ENCODE assay signal across 8 cellular contexts in the genomic region with DNA sequence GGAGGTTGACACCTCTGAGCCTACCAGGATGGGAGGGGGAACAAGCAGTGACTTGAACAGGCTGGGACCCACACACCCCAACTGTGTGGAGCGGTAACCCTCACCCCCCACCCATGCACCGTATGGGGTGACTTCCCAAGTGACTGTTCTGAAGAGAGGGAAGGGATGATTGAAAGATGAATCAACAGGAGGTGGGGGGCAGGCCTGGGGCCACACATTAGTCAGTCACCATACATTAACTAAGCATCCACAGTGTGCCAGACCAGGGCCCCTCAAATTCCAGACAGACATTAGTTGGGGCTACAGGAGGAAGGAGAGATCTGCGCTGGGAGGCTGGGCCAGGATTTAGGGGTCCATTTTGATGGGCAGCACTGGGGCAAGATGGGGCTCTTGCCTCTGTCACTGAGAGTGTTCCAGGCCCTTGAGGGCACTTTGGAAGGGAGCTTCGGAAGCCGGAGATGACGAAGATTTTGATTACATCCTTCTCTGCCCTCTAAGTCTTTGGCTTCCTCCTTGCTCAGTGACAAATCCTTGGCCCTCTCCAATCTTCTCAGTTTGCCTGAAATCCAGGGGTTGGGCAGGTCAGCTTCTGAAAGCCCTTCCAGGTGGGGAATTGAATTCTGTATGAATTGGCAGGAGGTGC. TPM values are rescaled to one million over a fixed set of nuclear protein-coding genes. Genes with fewer than 3 reads are reported as not detected.
DNase-seq lines count a peak whose midpoint lies in the region; ATAC-seq and TF ChIP-seq lines count a peak whose summit lies in the region.

No MANE protein-coding gene starts in this region.

- peak overlapping the region; percentile 65 for H3K27ac ChIP-seq in AG04450 (ENCODE audit: low read depth, low read length)
- no peak overlapping the region for H3K27ac ChIP-seq in HUES48 (ENCODE audit: low read depth, low read length)
- peak overlapping the region; percentile 77 for H3K27ac ChIP-seq in brain microvascular endothelial cell

- CTCF ChIA-PET in AG04450 (lab: Charles Lee) = interaction anchor here (0.6 to 8.6 kb wide), 10 partner anchors 17 to 319 kb away, joined by 4 to 85 read pairs (median 5); partner anchors contain the start of genes MORC2 and TUG1
- CTCF ChIA-PET in GM10248 (lab: Yijun Ruan, JAX) = interaction anchor here (0.7 to 3.8 kb wide), 6 partner anchors 76 to 318 kb away, joined by 3 to 25 read pairs (median 4); partner anchors contain the start of gene LIMK2

- H3K4me3 ChIP-seq in AG04450 (ENCODE audit: low read depth, low read length) (peak overlapping the region; percentile 91), HUES48 (ENCODE audit: low read depth, low read length) (peak overlapping the region; percentile 82), brain microvascular endothelial cell (ENCODE audit: low read depth, low read length) (peak overlapping the region; percentile 97), mucosa of descending colon (peak overlapping the region; percentile 41)

- TF ChIP-seq CTCF in AG04450 (IDR thresholded peaks at IDR 0.05; ENCODE audit: low read depth, low read length) (no peak), brain microvascular endothelial cell (IDR thresholded peaks at IDR 0.05; ENCODE audit: low read depth, low read length, missing control alignments) (no peak), mucosa of descending colon (IDR thresholded peaks at IDR 0.05) (no peak), GM10248 (IDR thresholded peaks at IDR 0.05; ENCODE audit: control extremely low read depth, extremely low read depth, low read depth, missing control alignments) (no peak)

- H3K9ac ChIP-seq in HUES48 (ENCODE audit: low read depth, low read length) = no peak overlapping the region

- H3K27me3 ChIP-seq in AG04450 (ENCODE audit: control insufficient read depth, insufficient read depth, low read length) = no peaks in the 10 kb centered on the region
- H3K27me3 ChIP-seq in HUES48 (ENCODE audit: control insufficient read depth, insufficient read depth, low read length) = peaks cover 4% of the 10 kb centered on the region; the same call in 1 of the 2 replicates
- H3K27me3 ChIP-seq in brain microvascular endothelial cell (replicated peaks) = no peaks in the 10 kb centered on the region

- intact Hi-C loops in mucosa of descending colon (cut with DNase I, micrococcal nuclease) = loop anchor here in 1 of 2 donors (5.0 kb wide), 1 partner anchor 135 kb away; no protein-coding TSS in a partner anchor

- H3K36me3 ChIP-seq in HUES48 (ENCODE audit: control insufficient read depth, insufficient read depth, low read length) (no peaks in the 10 kb centered on the region), brain microvascular endothelial cell (replicated peaks) (peaks cover 18% of the 10 kb centered on the region), mucosa of descending colon (ENCODE audit: low read depth) (no peaks in the 10 kb centered on the region)

- ATAC-seq in mucosa of descending colon = no peak
- ATAC-seq in esophagus mucosa = no peak

- peaks cover 24% of the 10 kb centered on the region for H3K4me1 ChIP-seq in HUES48 (ENCODE audit: control insufficient read depth, insufficient read depth, low read length)
- peaks cover 49% of the 10 kb centered on the region for H3K4me1 ChIP-seq in mucosa of descending colon (ENCODE audit: low read depth)

- in situ Hi-C loops in brain microvascular endothelial cell (cut with HindIII; ENCODE audit: low pct_ligation_motif_present, low sequenced_read_pairs) = no loop called here

- POLR2A ChIA-PET in AG04450 (lab: Yijun Ruan, JAX) (interaction anchor here (1.2 to 6.3 kb wide), 4 partner anchors 26 to 113 kb away, joined by 3 to 94 read pairs (median 12); partner anchors contain the start of genes MORC2 and TUG1), GM10248 (lab: Yijun Ruan, JAX) (interaction anchor here (1.9 kb wide), 1 partner anchor 113 kb away, joined by 7 read pairs; the partner anchor contains the start of genes MORC2 and TUG1)

- DNase-seq in AG04450 (ENCODE audit: low read depth, low spot score) = no peak
- DNase-seq in brain microvascular endothelial cell = peak; percentile 44
- DNase-seq in mucosa of descending colon = peak in 1 of 3 donors; percentile 42
- no peak for DNase-seq in GM10248 (ENCODE audit: extremely low spot score)
- DNase-seq in DMS153 treated with DMSO at 0.1 percent for 48 hours (lab: John Stamatoyannopoulos, UW; ENCODE audit: unreplicated experiment) = no peak
- DNase-seq in OCI-M1 (lab: John Stamatoyannopoulos, UW) = no peak

- H3K9me3 ChIP-seq in AG04450 (ENCODE audit: control insufficient read depth, insufficient read depth, low read length) (no peaks in the 10 kb centered on the region; the same call in 1 of the 2 replicates), HUES48 (ENCODE audit: control insufficient read depth, insufficient read depth, low read length) (no peaks in the 10 kb centered on the region), mucosa of descending colon (no peaks in the 10 kb centered on the region)

RNA-seq across cellular contexts. Expression of gene SMTN, which starts 1.0 kb away (rescaled TPM):
- polyA plus RNA-seq in AG04450 (2011; rRNA removed) = 13.2 and 14.1 TPM in 2 replicates
- 13.1 and 13.5 TPM in 2 replicates for polyA minus RNA-seq in AG04450 (2011; rRNA and poly(A)+ RNA removed)
- total RNA-seq in mucosa of descending colon = 100 to 1,000 TPM in 2 of 3 donors, 10 to 100 TPM in 1; 63.6 to 799 (median 104) TPM
- total RNA-seq in esophagus mucosa = 21.1 TPM

RNA-seq across cellular contexts. Expression of gene SELENOM, which starts 25.3 kb away (rescaled TPM):
- 89.0 and 153 TPM in 2 replicates for polyA plus RNA-seq in AG04450 (2011; rRNA removed)
- 76.8 and 85.9 TPM in 2 replicates for polyA minus RNA-seq in AG04450 (2011; rRNA and poly(A)+ RNA removed)
- total RNA-seq in mucosa of descending colon (100 to 1,000 TPM in 1 of 3 donors, 10 to 100 TPM in 2; 22.3 to 286 (median 83.4) TPM), esophagus mucosa (13.7 TPM)

RNA-seq across cellular contexts. Expression of gene INPP5J, which starts 40.7 kb away (rescaled TPM):
- polyA plus RNA-seq in AG04450 (2011; rRNA removed) = 0.91 and 0.92 TPM in 2 replicates
- polyA minus RNA-seq in AG04450 (2011; rRNA and poly(A)+ RNA removed) = 1.5 and 2.2 TPM in 2 replicates
- 10 to 100 TPM; 21.3 to 44.0 (median 24.1) TPM for total RNA-seq in mucosa of descending colon
- 1.5 TPM for total RNA-seq in esophagus mucosa

RNA-seq across cellular contexts. Expression of gene PLA2G3, which starts 58.2 kb away (rescaled TPM):
- polyA plus RNA-seq in AG04450 (2011; rRNA removed) = 0.10 and 0.11 TPM in 2 replicates
- polyA minus RNA-seq in AG04450 (2011; rRNA and poly(A)+ RNA removed) = 0.09 TPM in 1 of 2 replicates, not detected in the other
- total RNA-seq in mucosa of descending colon = under 1 TPM in 1 of 3 donors, not detected in 2; 0.22 TPM
- total RNA-seq in esophagus mucosa = 19.4 TPM

Comparison
In these comparisons a context has a peak if more than half of its experiments do, and no peak if none do; other contexts are left out.
1. H3K4me3 ChIP-seq: peak in every context shown above with its lines; median percentile 97 in brain microvascular endothelial cell; 91 in AG04450; 82 in HUES48; 41 in mucosa of descending colon.